ENCODE assay signal across 11 cellular contexts in the genomic region with DNA sequence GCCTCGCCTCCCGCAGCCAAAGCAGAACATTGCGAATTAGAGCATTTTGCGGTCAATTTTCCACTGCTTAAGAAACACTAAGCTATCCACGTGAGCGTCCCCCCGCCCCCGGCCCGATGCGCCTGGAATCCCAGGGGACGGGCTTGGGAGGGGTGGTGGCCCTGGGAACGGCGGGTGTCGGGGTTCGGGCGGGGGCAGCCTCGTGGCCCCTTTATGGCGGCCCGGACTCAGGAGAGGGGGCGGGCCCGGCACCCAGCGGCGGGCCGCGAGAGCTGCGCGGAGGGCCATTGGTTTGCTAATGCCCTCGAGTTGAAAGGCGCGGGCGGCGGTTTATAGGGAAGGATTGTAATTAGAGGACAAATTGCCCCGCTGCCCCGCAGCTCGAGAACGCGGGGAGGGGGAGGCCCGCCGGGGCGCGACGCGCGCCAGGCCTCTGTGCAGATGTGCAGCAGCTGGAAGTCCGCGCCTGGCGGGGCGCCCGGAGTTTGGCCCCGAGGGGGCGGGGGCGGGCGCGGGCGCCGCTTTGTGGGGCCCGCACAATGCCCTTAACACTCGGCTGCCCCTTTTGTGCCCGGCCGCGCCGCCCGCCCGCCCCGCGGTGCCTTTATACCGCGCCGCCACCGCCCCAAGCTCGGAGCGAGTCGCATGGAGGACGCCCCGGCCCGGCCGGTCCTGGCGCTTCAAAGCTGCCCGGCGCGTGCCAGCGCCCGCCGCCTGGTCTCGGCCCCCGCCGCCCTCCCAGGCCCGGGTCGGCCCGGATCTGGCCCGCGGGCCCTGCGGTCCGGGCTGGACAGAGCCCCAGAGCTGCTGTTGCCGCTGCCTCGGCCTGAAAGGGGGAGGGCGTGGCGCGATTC. TPM values are rescaled to one million over a fixed set of nuclear protein-coding genes. Genes with fewer than 3 reads are reported as not detected.
DNase-seq lines count a peak whose midpoint lies in the region; ATAC-seq and TF ChIP-seq lines count a peak whose summit lies in the region.
"Had no signal": no experiment of that assay in that cellular context is flagged by ENCODE, and none has a peak within 500 bp of the region (broad histone marks: within the 10 kb centered on the region; RNA-seq: fewer than 3 reads in every experiment).

No MANE protein-coding gene starts in this region.

- ATAC-seq in Right ventricle myocardium inferior (no peak), thoracic aorta (ENCODE audit: insufficient number of reproducible peaks, low FRiP score, low read depth) (no peak)

- no peak overlapping the region for H3K27ac Mint-ChIP-seq in glutamatergic neuron (ENCODE audit: unreplicated experiment)

- H3K4me1 ChIP-seq in cardiac muscle cell (ENCODE audit: low read depth) (peaks cover 17% of the 10 kb centered on the region), thoracic aorta (ENCODE audit: control insufficient read depth in 1 of 2, low read depth in 2 of 2) (peaks cover 6 to 15% of the 10 kb centered on the region in 2 donors)

- intact Hi-C loops in Right ventricle myocardium inferior (cut with DNase I): loop anchor here (1.0 kb wide), 1 partner anchor 37 kb away; no protein-coding TSS in a partner anchor

- H3K9me3 ChIP-seq in cardiac muscle cell (ENCODE audit: low read depth) (no peaks in the 10 kb centered on the region), thoracic aorta (no peaks in the 10 kb centered on the region)

- H3K9me3 Mint-ChIP-seq in glutamatergic neuron (ENCODE audit: unreplicated experiment): peaks cover 13% of the 10 kb centered on the region

- H3K4me3 ChIP-seq in cardiac muscle cell (peak overlapping the region; percentile 15), thoracic aorta (peak overlapping the region; percentile 27)

- no peak overlapping the region for H3K27ac ChIP-seq in cardiac muscle cell
- H3K27ac ChIP-seq in thoracic aorta: no peak overlapping the region
- H3K27ac ChIP-seq: C4-2B had no signal

- H3K36me3 ChIP-seq in cardiac muscle cell: no peaks in the 10 kb centered on the region
- no peaks in the 10 kb centered on the region for H3K36me3 ChIP-seq in thoracic aorta

- no peak for TF ChIP-seq CTCF in cardiac muscle cell (IDR thresholded peaks at IDR 0.05; ENCODE audit: low read depth, low read length)
- no peak for TF ChIP-seq CTCF in glutamatergic neuron (IDR thresholded peaks at IDR 0.05; ENCODE audit: partially characterized antibody, unreplicated experiment)
- no peak for TF ChIP-seq CTCF in thoracic aorta (IDR thresholded peaks at IDR 0.05)

- peaks cover 84% of the 10 kb centered on the region for H3K27me3 ChIP-seq in cardiac muscle cell
- peaks cover 40% of the 10 kb centered on the region for H3K27me3 ChIP-seq in thoracic aorta (replicated peaks; ENCODE audit: insufficient read depth)

- H3K4me1 Mint-ChIP-seq in glutamatergic neuron (ENCODE audit: low read depth, unreplicated experiment): peaks cover 8% of the 10 kb centered on the region

- no peaks in the 10 kb centered on the region for H3K36me3 Mint-ChIP-seq in glutamatergic neuron (ENCODE audit: unreplicated experiment)

- DNase-seq in cardiac muscle cell (ENCODE audit: low read depth in 1 of 2, low spot score in 1 of 2): no peak
- DNase-seq in Right ventricle myocardium inferior (ENCODE audit: missing footprints): no peak
- DNase-seq in glutamatergic neuron: no peak
- no peak for DNase-seq in thoracic aorta (ENCODE audit: low spot score)
- no peak for DNase-seq in stimulated activated CD4-positive, alpha-beta T cell treated with anti-CD3 and anti-CD28 coated beads, Interleukin-2, amount 100 ng/mL, for 48 hours
- no peak for DNase-seq in SKM-1 (lab: John Stamatoyannopoulos, UW; ENCODE audit: unreplicated experiment)
- DNase-seq: activated gamma-delta T cell, NCI-H226 had no signal

- H3K27me3 Mint-ChIP-seq in glutamatergic neuron (ENCODE audit: unreplicated experiment): peaks cover 14% of the 10 kb centered on the region

- peak overlapping the region; percentile 81 for H3K4me3 Mint-ChIP-seq in glutamatergic neuron (ENCODE audit: unreplicated experiment)

RNA-seq across cellular contexts. Expression of gene HES3, which starts 1.9 kb away (rescaled TPM):
- total RNA-seq in cardiac muscle cell: not detected in 2 replicates
- polyA plus RNA-seq in cardiac muscle cell: not detected in 2 replicates
- not detected for total RNA-seq in Right ventricle myocardium inferior
- total RNA-seq in glutamatergic neuron (ENCODE audit: unreplicated experiment): 0.66 TPM
- not detected for total RNA-seq in thoracic aorta
- total RNA-seq: T-helper 2 cell treated with Interferon-gamma antibody and Interleukin-4, amounts not matched to agents 100 ng/mL and 5 ng/mL, for 36 hours had no signal
- polyA plus RNA-seq: thymus had no signal

RNA-seq across cellular contexts. Expression of gene ICMT, which starts 6.3 kb away (rescaled TPM):
- total RNA-seq in cardiac muscle cell (45.4 and 72.2 TPM in 2 replicates), Right ventricle myocardium inferior (58.8 TPM), glutamatergic neuron (ENCODE audit: unreplicated experiment) (55.5 TPM), thoracic aorta (10 to 100 TPM; 65.3 to 90.0 TPM)
- polyA plus RNA-seq in cardiac muscle cell: 40.6 and 54.3 TPM in 2 replicates

RNA-seq across cellular contexts. Expression of gene GPR153, which starts 18.8 kb away (rescaled TPM):
- 22.7 and 32.7 TPM in 2 replicates for total RNA-seq in cardiac muscle cell
- polyA plus RNA-seq in cardiac muscle cell: 21.0 and 30.3 TPM in 2 replicates
- 10.6 TPM for total RNA-seq in Right ventricle myocardium inferior
- 174 TPM for total RNA-seq in glutamatergic neuron (ENCODE audit: unreplicated experiment)
- total RNA-seq in thoracic aorta: 1 to 10 TPM; 4.6 to 4.7 TPM

RNA-seq across cellular contexts. Expression of gene RNF207, which starts 36.2 kb away (rescaled TPM):
- total RNA-seq in cardiac muscle cell: 198 and 273 TPM in 2 replicates
- 166 and 180 TPM in 2 replicates for polyA plus RNA-seq in cardiac muscle cell
- total RNA-seq in Right ventricle myocardium inferior: 54.6 TPM
- total RNA-seq in glutamatergic neuron (ENCODE audit: unreplicated experiment): 5.6 TPM
- total RNA-seq in thoracic aorta: 10 to 100 TPM; 30.5 to 50.1 TPM

RNA-seq across cellular contexts. Expression of gene RPL22, which starts 42.7 kb away (rescaled TPM):
- total RNA-seq in cardiac muscle cell: 101 and 132 TPM in 2 replicates
- polyA plus RNA-seq in cardiac muscle cell: 123 and 130 TPM in 2 replicates
- 264 TPM for total RNA-seq in Right ventricle myocardium inferior
- 275 TPM for total RNA-seq in glutamatergic neuron (ENCODE audit: unreplicated experiment)
- 100 to 1,000 TPM in 1 of 2 donors, 10 to 100 TPM in 1; 80.4 to 130 TPM for total RNA-seq in thoracic aorta
